Comparison of ENCODE assay signal across 9 cellular contexts in genomic region chr2:74585406-74586182, GRCh38. TPM values are rescaled to one million over a fixed set of nuclear protein-coding genes. Genes with fewer than 3 reads are reported as not detected.
A peak's percentile ranks its signal among the peaks of the same experiment; 100 is the strongest.
DNase-seq lines count a peak whose midpoint lies in the region; ATAC-seq and TF ChIP-seq lines count a peak whose summit lies in the region.
"Had no signal": no experiment of that assay in that cellular context is flagged by ENCODE, and none has a peak within 500 bp of the region (broad histone marks: within the 10 kb centered on the region; RNA-seq: fewer than 3 reads in every experiment).

No MANE protein-coding gene starts in this region.

- ATAC-seq in HG03025 (IDR thresholded peaks at IDR 0.05; ENCODE audit: low FRiP score, unreplicated experiment), result peak; percentile 49

- no peak for TF ChIP-seq CTCF in osteocyte (IDR thresholded peaks at IDR 0.05)

- POLR2A ChIA-PET in activated CD4-positive, alpha-beta memory T cell treated with anti-CD3 and anti-CD28 coated beads, Interleukin-2, amount 10 ng/mL, durations not matched to agents 7 days and 5 days (lab: Charles Lee), result interaction anchor here (0.7 to 7.4 kb wide), 19 partner anchors 9 to 194 kb away, joined by 3 to 46 read pairs (median 4); partner anchors contain the start of genes AUP1, CCDC142, DQX1 and HTRA2

- no peaks in the 10 kb centered on the region for H3K36me3 Mint-ChIP-seq in activated CD4-positive, alpha-beta memory T cell treated with anti-CD3 and anti-CD28 coated beads, Interleukin-2, amount 10 ng/mL, durations not matched to agents 7 days and 5 days (ENCODE audit: low read depth)
- no peaks in the 10 kb centered on the region for H3K36me3 Mint-ChIP-seq in osteocyte (ENCODE audit: unreplicated experiment)

- H3K4me3 Mint-ChIP-seq in activated CD4-positive, alpha-beta memory T cell treated with anti-CD3 and anti-CD28 coated beads, Interleukin-2, amount 10 ng/mL, durations not matched to agents 7 days and 5 days, result peak overlapping the region; percentile 43
- H3K4me3 Mint-ChIP-seq in osteocyte (ENCODE audit: unreplicated experiment), result no peak overlapping the region

- H3K4me1 Mint-ChIP-seq in activated CD4-positive, alpha-beta memory T cell treated with anti-CD3 and anti-CD28 coated beads, Interleukin-2, amount 10 ng/mL, durations not matched to agents 7 days and 5 days, result peaks cover 36% of the 10 kb centered on the region
- peaks cover 23% of the 10 kb centered on the region for H3K4me1 Mint-ChIP-seq in osteocyte (ENCODE audit: unreplicated experiment)

- H3K27ac Mint-ChIP-seq in activated CD4-positive, alpha-beta memory T cell treated with anti-CD3 and anti-CD28 coated beads, Interleukin-2, amount 10 ng/mL, durations not matched to agents 7 days and 5 days, result peak overlapping the region; percentile 81
- peak overlapping the region; percentile 35 for H3K27ac Mint-ChIP-seq in osteocyte (ENCODE audit: unreplicated experiment)

- DNase-seq in DMS79 treated with DMSO at 0.1 percent for 48 hours (lab: John Stamatoyannopoulos, UW), result peak; percentile 34
- no peak for DNase-seq in DMS79 (lab: John Stamatoyannopoulos, UW)
- DNase-seq in activated CD4-positive, alpha-beta memory T cell treated with anti-CD3 and anti-CD28 coated beads, Interleukin-2, amount 10 ng/mL, durations not matched to agents 7 days and 5 days, result peak; percentile 32
- DNase-seq in osteocyte (ENCODE audit: extremely low spot score, unreplicated experiment), result no peak
- no peak for DNase-seq in H4 (ENCODE audit: low spot score)
- no peak for DNase-seq in SW480 (ENCODE audit: low spot score)
- no peak for DNase-seq in NCI-H1694 (lab: John Stamatoyannopoulos, UW)

- CTCF ChIA-PET in activated CD4-positive, alpha-beta memory T cell treated with anti-CD3 and anti-CD28 coated beads, Interleukin-2, amount 10 ng/mL, durations not matched to agents 7 days and 5 days (lab: Charles Lee), result interaction anchor here (0.8 to 7.8 kb wide), 26 partner anchors 8 to 436 kb away, joined by 3 to 109 read pairs (median 4); partner anchors contain the start of genes AUP1, C2orf81, CCDC142 and HTRA2

- H3K27me3 Mint-ChIP-seq in activated CD4-positive, alpha-beta memory T cell treated with anti-CD3 and anti-CD28 coated beads, Interleukin-2, amount 10 ng/mL, durations not matched to agents 7 days and 5 days, result peaks cover 5% of the 10 kb centered on the region
- peaks cover 18% of the 10 kb centered on the region for H3K27me3 Mint-ChIP-seq in osteocyte (ENCODE audit: unreplicated experiment)

- no peaks in the 10 kb centered on the region for H3K9me3 Mint-ChIP-seq in activated CD4-positive, alpha-beta memory T cell treated with anti-CD3 and anti-CD28 coated beads, Interleukin-2, amount 10 ng/mL, durations not matched to agents 7 days and 5 days
- H3K9me3 Mint-ChIP-seq in osteocyte (ENCODE audit: unreplicated experiment), result no peaks in the 10 kb centered on the region

RNA-seq across cellular contexts. Expression of gene DOK1, which starts 31.1 kb away (rescaled TPM):
- total RNA-seq in activated CD4-positive, alpha-beta memory T cell treated with anti-CD3 and anti-CD28 coated beads, Interleukin-2, amount 10 ng/mL, durations not matched to agents 7 days and 5 days, result 10 to 100 TPM; 45.2 to 46.8 TPM
- total RNA-seq in osteocyte, result 15.8 and 17.7 TPM in 2 replicates
- 0.84 and 2.1 TPM in 2 replicates for total RNA-seq in H4 (2014; rRNA removed; shearing (Covaris generic))

RNA-seq across cellular contexts. Expression of gene LOXL3, which starts 31.9 kb away (rescaled TPM):
- under 1 TPM; 0.60 to 0.70 TPM for total RNA-seq in activated CD4-positive, alpha-beta memory T cell treated with anti-CD3 and anti-CD28 coated beads, Interleukin-2, amount 10 ng/mL, durations not matched to agents 7 days and 5 days
- 58.1 and 62.1 TPM in 2 replicates for total RNA-seq in osteocyte
- 2.0 and 2.4 TPM in 2 replicates for total RNA-seq in H4 (2014; rRNA removed; shearing (Covaris generic))

RNA-seq across cellular contexts. Expression of gene HTRA2, which starts 55.9 kb away (rescaled TPM):
- total RNA-seq in activated CD4-positive, alpha-beta memory T cell treated with anti-CD3 and anti-CD28 coated beads, Interleukin-2, amount 10 ng/mL, durations not matched to agents 7 days and 5 days, result 10 to 100 TPM; 49.2 to 51.1 TPM
- 32.0 and 32.3 TPM in 2 replicates for total RNA-seq in osteocyte
- 40.5 and 49.5 TPM in 2 replicates for total RNA-seq in H4 (2014; rRNA removed; shearing (Covaris generic))

RNA-seq across cellular contexts. Expression of gene AUP1, which starts 56.1 kb away (rescaled TPM):
- total RNA-seq in activated CD4-positive, alpha-beta memory T cell treated with anti-CD3 and anti-CD28 coated beads, Interleukin-2, amount 10 ng/mL, durations not matched to agents 7 days and 5 days, result 100 to 1,000 TPM; 118 to 119 TPM
- 96.3 and 97.1 TPM in 2 replicates for total RNA-seq in osteocyte
- 95.4 and 102 TPM in 2 replicates for total RNA-seq in H4 (2014; rRNA removed; shearing (Covaris generic))

RNA-seq across cellular contexts. Expression of gene DQX1, which starts 59.6 kb away (rescaled TPM):
- under 1 TPM; 0.33 to 0.45 TPM for total RNA-seq in activated CD4-positive, alpha-beta memory T cell treated with anti-CD3 and anti-CD28 coated beads, Interleukin-2, amount 10 ng/mL, durations not matched to agents 7 days and 5 days
- 0.26 and 0.32 TPM in 2 replicates for total RNA-seq in osteocyte
- not detected in 2 replicates for total RNA-seq in H4 (2014; rRNA removed; shearing (Covaris generic))
- total RNA-seq: skeletal muscle tissue had no signal

Comparison
In these comparisons a context has a peak if more than half of its experiments do, and no peak if none do; other contexts are left out.
1. DNase-seq: peak in DMS79 treated with DMSO at 0.1 percent for 48 hours (single experiment) and activated CD4-positive, alpha-beta memory T cell treated with anti-CD3 and anti-CD28 coated beads, Interleukin-2, amount 10 ng/mL, durations not matched to agents 7 days and 5 days (single experiment); none in DMS79 (single experiment), osteocyte (single experiment), H4 (single experiment), SW480 (single experiment) and NCI-H1694 (single experiment).
2. RNA of gene LOXL3, which starts 31.9 kb away (total RNA-seq): 58.1 to 62.1 TPM in osteocyte; 2.0 to 2.4 TPM in H4 and 0.60 to 0.70 TPM in activated CD4-positive, alpha-beta memory T cell treated with anti-CD3 and anti-CD28 coated beads, Interleukin-2, amount 10 ng/mL, durations not matched to agents 7 days and 5 days; every median in the first group is over 10 times any median in the second.